12 cellular contexts compared by ENCODE assay signal in the genomic region with DNA sequence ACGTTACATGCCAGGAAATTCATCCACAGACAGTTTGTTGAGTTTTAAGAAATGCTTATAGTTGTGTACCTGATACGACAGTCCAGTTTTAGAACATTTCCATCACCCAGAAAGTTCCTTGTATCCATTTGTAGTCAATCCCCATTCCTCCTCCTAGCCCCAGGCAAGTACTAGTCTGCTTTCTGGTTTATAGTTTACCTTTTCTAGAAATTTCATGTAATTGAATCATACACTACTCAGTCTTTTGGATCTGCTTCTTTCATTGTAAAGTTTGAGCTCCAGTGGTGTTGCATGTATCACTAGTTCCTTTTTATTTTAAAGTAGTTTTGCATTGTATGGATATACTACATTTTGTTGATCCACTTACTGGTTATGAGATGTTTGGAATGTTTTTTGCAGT.
DNase-seq lines count a peak whose midpoint lies in the region; ATAC-seq and TF ChIP-seq lines count a peak whose summit lies in the region.
"Had no signal": no experiment of that assay in that cellular context is flagged by ENCODE, and none has a peak within 500 bp of the region (broad histone marks: within the 10 kb centered on the region; RNA-seq: fewer than 3 reads in every experiment).

No MANE protein-coding gene starts in this region.

- no peak for TF ChIP-seq POLR2A in gastroesophageal sphincter (IDR thresholded peaks at IDR 0.05)
- no peak for TF ChIP-seq POLR2A in gastrocnemius medialis (IDR thresholded peaks at IDR 0.05)

- H3K27ac ChIP-seq in angular gyrus (ENCODE audit: low read depth, low read length) (peak overlapping the region; percentile 90), gastroesophageal sphincter (peak overlapping the region; percentile 82 to 99 (median 95)), gastrocnemius medialis (peak overlapping the region; percentile 95 to 98 (median 97))
- no peak overlapping the region for H3K27ac ChIP-seq in CD4-positive, alpha-beta T cell (ENCODE audit: low read depth, low read length)

- no peak overlapping the region for H3K4me3 Mint-ChIP-seq in activated CD4-positive, alpha-beta T cell treated with anti-CD3 and anti-CD28 coated beads for 36 hours
- no peak overlapping the region for H3K4me3 Mint-ChIP-seq in CD4-positive, alpha-beta T cell
- H3K4me3 Mint-ChIP-seq: activated naive CD8-positive, alpha-beta T cell treated with anti-CD3 and anti-CD28 coated beads, Interleukin-2, amount 50 U/mL, for 24 hours had no signal

- WGBS in gastroesophageal sphincter (ENCODE audit: low coverage in 1 of 2), 2 donors: 48 to 76% methylated on average over 2 of the region's 2 CpGs

- H3K27me3 ChIP-seq in gastroesophageal sphincter: no peaks in the 10 kb centered on the region
- H3K27me3 ChIP-seq in gastrocnemius medialis: no peaks in the 10 kb centered on the region
- H3K27me3 ChIP-seq in CD4-positive, alpha-beta T cell (ENCODE audit: control insufficient read depth, insufficient read depth, low read length): no peaks in the 10 kb centered on the region

- intact Hi-C loops in gastrocnemius medialis (cut with DNase I; ENCODE audit: low total_unique reads): no loop called here
- intact Hi-C loops in activated CD4-positive, alpha-beta T cell treated with anti-CD3 and anti-CD28 coated beads for 36 hours (cut with DNase I, micrococcal nuclease): no loop called here
- intact Hi-C loops in CD4-positive, alpha-beta T cell (cut with DNase I, micrococcal nuclease): no loop called here

- no peak for ATAC-seq in gastroesophageal sphincter
- no peak for ATAC-seq in gastrocnemius medialis
- no peak for ATAC-seq in activated CD4-positive, alpha-beta T cell treated with anti-CD3 and anti-CD28 coated beads for 36 hours
- no peak for ATAC-seq in HG03432 (IDR thresholded peaks at IDR 0.05; ENCODE audit: unreplicated experiment)
- no peak for ATAC-seq in CD4-positive, alpha-beta T cell (ENCODE audit: poor library complexity)
- ATAC-seq: activated naive CD8-positive, alpha-beta T cell treated with anti-CD3 and anti-CD28 coated beads, Interleukin-2, amount 50 U/mL, for 24 hours had no signal

- H3K36me3 Mint-ChIP-seq in activated CD4-positive, alpha-beta T cell treated with anti-CD3 and anti-CD28 coated beads for 36 hours (ENCODE audit: low read depth): peaks cover 4% of the 10 kb centered on the region
- H3K36me3 Mint-ChIP-seq in CD4-positive, alpha-beta T cell (ENCODE audit: low read depth): no peaks in the 10 kb centered on the region

- no peaks in the 10 kb centered on the region for H3K27me3 Mint-ChIP-seq in activated CD4-positive, alpha-beta T cell treated with anti-CD3 and anti-CD28 coated beads for 36 hours
- no peaks in the 10 kb centered on the region for H3K27me3 Mint-ChIP-seq in CD4-positive, alpha-beta T cell
- H3K27me3 Mint-ChIP-seq: activated naive CD8-positive, alpha-beta T cell treated with anti-CD3 and anti-CD28 coated beads, Interleukin-2, amount 50 U/mL, for 24 hours had no signal

- CTCF ChIA-PET in activated CD4-positive, alpha-beta T cell treated with anti-CD3 and anti-CD28 coated beads for 36 hours (lab: Charles Lee): no interaction called here
- CTCF ChIA-PET in CD4-positive, alpha-beta T cell (lab: Charles Lee): no interaction called here

- DNase-seq in EH (ENCODE audit: low read depth): peak; percentile 52
- DNase-seq in gastrocnemius medialis: no peak
- DNase-seq in activated CD4-positive, alpha-beta T cell treated with anti-CD3 and anti-CD28 coated beads for 36 hours: no peak
- no peak for DNase-seq in AML-193 (lab: John Stamatoyannopoulos, UW)
- DNase-seq in CD4-positive, alpha-beta T cell: no peak
- DNase-seq: activated naive CD8-positive, alpha-beta T cell treated with anti-CD3 and anti-CD28 coated beads, Interleukin-2, amount 50 U/mL, for 24 hours; activated T-cell treated with anti-CD3 and anti-CD28 coated beads, Interleukin-2, amount 50 U/mL, for 1 hour; NK-92 treated with Interleukin-12 subunit alpha and Interleukin-12 subunit beta, amount 100 ng/mL, for 24 hours; stimulated activated CD8-positive, alpha-beta memory T cell treated with anti-CD3 and anti-CD28 coated beads, Interleukin-4, amount 100 ng/mL, for 48 hours had no signal

- POLR2A ChIA-PET in activated CD4-positive, alpha-beta T cell treated with anti-CD3 and anti-CD28 coated beads for 36 hours (lab: Charles Lee): no interaction called here
- POLR2A ChIA-PET in CD4-positive, alpha-beta T cell (lab: Charles Lee): no interaction called here

- H3K4me3 ChIP-seq in gastroesophageal sphincter: peak overlapping the region in 1 of 2 donors; percentile 31
- no peak overlapping the region for H3K4me3 ChIP-seq in gastrocnemius medialis

- in situ Hi-C loops in gastrocnemius medialis (cut with MboI; ENCODE audit: low sequenced_read_pairs in 4 of 4): no loop called here

- H3K4me1 ChIP-seq in gastroesophageal sphincter: peaks cover 42 to 100% (median 47%) of the 10 kb centered on the region in 3 donors
- H3K4me1 ChIP-seq in gastrocnemius medialis: peaks cover 78 to 84% of the 10 kb centered on the region in 2 donors

- TF ChIP-seq EP300 in gastroesophageal sphincter (IDR thresholded peaks at IDR 0.05): no peak

- TF ChIP-seq CTCF in gastroesophageal sphincter (IDR thresholded peaks at IDR 0.05) (no peak), gastrocnemius medialis (IDR thresholded peaks at IDR 0.05 in 4 of 5, conservative IDR thresholded peaks at IDR 0.05 in 1 of 5) (no peak)
- TF ChIP-seq CTCF in CD4-positive, alpha-beta T cell (IDR thresholded peaks at IDR 0.05): no peak

- peaks cover 4 to 65% of the 10 kb centered on the region in 2 donors for H3K36me3 ChIP-seq in gastroesophageal sphincter
- H3K36me3 ChIP-seq in gastrocnemius medialis: no peaks in the 10 kb centered on the region

- no peaks in the 10 kb centered on the region for H3K9me3 ChIP-seq in gastroesophageal sphincter
- no peaks in the 10 kb centered on the region for H3K9me3 ChIP-seq in gastrocnemius medialis
- no peaks in the 10 kb centered on the region for H3K9me3 ChIP-seq in CD4-positive, alpha-beta T cell (ENCODE audit: control insufficient read depth, low read length)

- no peaks in the 10 kb centered on the region for H3K9me3 Mint-ChIP-seq in activated CD4-positive, alpha-beta T cell treated with anti-CD3 and anti-CD28 coated beads for 36 hours (ENCODE audit: low read depth)
- H3K9me3 Mint-ChIP-seq in CD4-positive, alpha-beta T cell: no peaks in the 10 kb centered on the region
- H3K9me3 Mint-ChIP-seq: activated naive CD8-positive, alpha-beta T cell treated with anti-CD3 and anti-CD28 coated beads, Interleukin-2, amount 50 U/mL, for 24 hours had no signal

- no peak overlapping the region for H3K27ac Mint-ChIP-seq in activated CD4-positive, alpha-beta T cell treated with anti-CD3 and anti-CD28 coated beads for 36 hours
- no peak overlapping the region for H3K27ac Mint-ChIP-seq in CD4-positive, alpha-beta T cell
- H3K27ac Mint-ChIP-seq: activated naive CD8-positive, alpha-beta T cell treated with anti-CD3 and anti-CD28 coated beads, Interleukin-2, amount 50 U/mL, for 24 hours had no signal

- H3K4me1 Mint-ChIP-seq in activated CD4-positive, alpha-beta T cell treated with anti-CD3 and anti-CD28 coated beads for 36 hours: no peaks in the 10 kb centered on the region
- no peaks in the 10 kb centered on the region for H3K4me1 Mint-ChIP-seq in CD4-positive, alpha-beta T cell (ENCODE audit: low read depth)
